ENCODE assay signal across 14 cellular contexts in genomic region chr4:27008693-27009092, GRCh38.
"Had no signal": no experiment of that assay in that cellular context is flagged by ENCODE, and none has a peak within 500 bp of the region (broad histone marks: within the 10 kb centered on the region; RNA-seq: fewer than 3 reads in every experiment).

No MANE protein-coding gene starts in this region.

- H3K27me3 Mint-ChIP-seq: activated CD8-positive, alpha-beta memory T cell treated with anti-CD3 and anti-CD28 coated beads, Interleukin-2, amount 10 ng/mL, durations not matched to agents 7 days and 5 days; activated naive CD8-positive, alpha-beta T cell treated with anti-CD3 and anti-CD28 coated beads, Interleukin-2, amount 50 U/mL, for 24 hours had no signal

- FAIRE-seq: astrocyte had no signal

- H3K27ac Mint-ChIP-seq: activated CD8-positive, alpha-beta memory T cell treated with anti-CD3 and anti-CD28 coated beads, Interleukin-2, amount 10 ng/mL, durations not matched to agents 7 days and 5 days; activated naive CD8-positive, alpha-beta T cell treated with anti-CD3 and anti-CD28 coated beads, Interleukin-2, amount 50 U/mL, for 24 hours had no signal

- H3K4me3 Mint-ChIP-seq: activated CD8-positive, alpha-beta memory T cell treated with anti-CD3 and anti-CD28 coated beads, Interleukin-2, amount 10 ng/mL, durations not matched to agents 7 days and 5 days; activated naive CD8-positive, alpha-beta T cell treated with anti-CD3 and anti-CD28 coated beads, Interleukin-2, amount 50 U/mL, for 24 hours had no signal

- H3K9me3 ChIP-seq: stomach, thyroid gland had no signal

- DNase-seq: activated CD4-positive, CD25-positive, alpha-beta regulatory T cell; activated CD8-positive, alpha-beta memory T cell treated with anti-CD3 and anti-CD28 coated beads, Interleukin-2, amount 10 ng/mL, durations not matched to agents 7 days and 5 days; activated naive CD8-positive, alpha-beta T cell treated with anti-CD3 and anti-CD28 coated beads, Interleukin-2, amount 50 U/mL, for 24 hours; foreskin melanocyte; head of caudate nucleus; left ventricle myocardium superior; mesendoderm; stimulated activated CD4-positive, alpha-beta T cell treated with anti-CD3 and anti-CD28 coated beads, Interleukin-15, amount 100 ng/mL, for 24 hours; stimulated activated CD4-positive, alpha-beta T cell treated with anti-CD3 and anti-CD28 coated beads, Interleukin-4, amount 100 ng/mL, for 24 hours; stomach; T-helper 1 cell; thyroid gland had no signal

- H3K27ac ChIP-seq: thyroid gland had no signal

- H3K36me3 ChIP-seq: thyroid gland had no signal

- H3K4me3 ChIP-seq: stomach, thyroid gland had no signal

- ATAC-seq: activated CD8-positive, alpha-beta memory T cell treated with anti-CD3 and anti-CD28 coated beads, Interleukin-2, amount 10 ng/mL, durations not matched to agents 7 days and 5 days; activated naive CD8-positive, alpha-beta T cell treated with anti-CD3 and anti-CD28 coated beads, Interleukin-2, amount 50 U/mL, for 24 hours; esophagus mucosa; left ventricle myocardium superior had no signal

- H3K27me3 ChIP-seq: stomach, thyroid gland had no signal

- H3K9me3 Mint-ChIP-seq: activated naive CD8-positive, alpha-beta T cell treated with anti-CD3 and anti-CD28 coated beads, Interleukin-2, amount 50 U/mL, for 24 hours had no signal
